ENCODE assay signal across 20 cellular contexts in the genomic region with DNA sequence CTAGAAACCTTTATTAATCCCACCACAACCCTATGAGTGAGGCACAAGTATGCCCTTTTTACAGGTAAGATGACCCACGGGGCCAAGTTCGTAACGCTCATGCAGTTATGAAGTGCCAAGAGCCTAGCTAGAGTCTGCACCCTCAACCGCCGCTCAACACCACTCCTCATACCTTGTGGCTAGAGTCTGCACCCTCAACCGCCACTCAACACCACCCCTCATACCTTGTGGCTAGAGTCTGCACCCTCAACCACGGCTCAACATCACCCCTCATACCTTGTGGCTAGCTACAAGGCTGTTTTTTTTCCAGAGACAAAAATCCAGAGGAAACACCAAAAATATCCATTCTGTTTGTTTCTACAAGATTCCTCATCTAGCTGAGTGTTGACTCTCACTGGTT. TPM values are rescaled to one million over a fixed set of nuclear protein-coding genes. Genes with fewer than 3 reads are reported as not detected.
DNase-seq lines count a peak whose midpoint lies in the region; ATAC-seq, FAIRE-seq and TF ChIP-seq lines count a peak whose summit lies in the region.
"Had no signal": no experiment of that assay in that cellular context is flagged by ENCODE, and none has a peak within 500 bp of the region (broad histone marks: within the 10 kb centered on the region; RNA-seq: fewer than 3 reads in every experiment).

No MANE protein-coding gene starts in this region.

- no peak overlapping the region for H3K4me3 ChIP-seq in CD4-positive, alpha-beta memory T cell (ENCODE audit: low read length in 2 of 2)
- H3K4me3 ChIP-seq: gastrocnemius medialis, K562, tibial artery had no signal

- H3K27ac Mint-ChIP-seq in T-helper 1 cell treated with Interleukin-12 subunit alpha and Interleukin-12 subunit beta and Interleukin-4 antibody, amounts not matched to agents 30 μg/mL and 1 μg/mL, for 36 hours: peak overlapping the region; percentile 59
- H3K27ac Mint-ChIP-seq in CD4-positive, alpha-beta memory T cell: peak overlapping the region in 6 of 7 donors; percentile 14 to 92 (median 69)
- peak overlapping the region; percentile 18 for H3K27ac Mint-ChIP-seq in activated T-helper 1 cell treated with anti-CD3 and anti-CD28 coated beads, Interleukin-12 subunit alpha, Interleukin-12 subunit beta, Interleukin-2, Interleukin-4 antibody, amounts not matched to agents 30 ng/mL and 10 ng/mL and 1 ng/mL, durations not matched to agents 14 hours and 24 hours and 36 hours
- peak overlapping the region; percentile 48 for H3K27ac Mint-ChIP-seq in mesothelial cell of epicardium

- no peaks in the 10 kb centered on the region for H3K9me3 ChIP-seq in CD4-positive, alpha-beta memory T cell (ENCODE audit: control insufficient read depth in 1 of 2, low read length in 2 of 2)
- H3K9me3 ChIP-seq: gastrocnemius medialis, neutrophil, tibial artery had no signal

- POLR2A ChIA-PET in CD4-positive, alpha-beta memory T cell (lab: Charles Lee; ENCODE audit: partially characterized antibody): interaction anchor here (1.7 kb wide), 1 partner anchor 22 kb away, joined by 3 read pairs; no protein-coding TSS in a partner anchor

- peaks cover 53% of the 10 kb centered on the region for H3K4me1 Mint-ChIP-seq in T-helper 1 cell treated with Interleukin-12 subunit alpha and Interleukin-12 subunit beta and Interleukin-4 antibody, amounts not matched to agents 30 μg/mL and 1 μg/mL, for 36 hours (ENCODE audit: low read depth)
- H3K4me1 Mint-ChIP-seq in CD4-positive, alpha-beta memory T cell: peaks cover 51 to 86% (median 69%) of the 10 kb centered on the region in 4 donors
- peaks cover 58% of the 10 kb centered on the region for H3K4me1 Mint-ChIP-seq in activated T-helper 1 cell treated with anti-CD3 and anti-CD28 coated beads, Interleukin-12 subunit alpha, Interleukin-12 subunit beta, Interleukin-2, Interleukin-4 antibody, amounts not matched to agents 30 ng/mL and 10 ng/mL and 1 ng/mL, durations not matched to agents 14 hours and 24 hours and 36 hours (ENCODE audit: low read depth)
- peaks cover 23% of the 10 kb centered on the region for H3K4me1 Mint-ChIP-seq in mesothelial cell of epicardium

- peaks cover 69% of the 10 kb centered on the region for H3K4me1 ChIP-seq in CD4-positive, alpha-beta memory T cell (ENCODE audit: insufficient read depth, low read length)

- H3K9me3 Mint-ChIP-seq in T-helper 1 cell treated with Interleukin-12 subunit alpha and Interleukin-12 subunit beta and Interleukin-4 antibody, amounts not matched to agents 30 μg/mL and 1 μg/mL, for 36 hours: no peaks in the 10 kb centered on the region
- no peaks in the 10 kb centered on the region for H3K9me3 Mint-ChIP-seq in CD4-positive, alpha-beta memory T cell
- no peaks in the 10 kb centered on the region for H3K9me3 Mint-ChIP-seq in activated T-helper 1 cell treated with anti-CD3 and anti-CD28 coated beads, Interleukin-12 subunit alpha, Interleukin-12 subunit beta, Interleukin-2, Interleukin-4 antibody, amounts not matched to agents 30 ng/mL and 10 ng/mL and 1 ng/mL, durations not matched to agents 14 hours and 24 hours and 36 hours
- H3K9me3 Mint-ChIP-seq in mesothelial cell of epicardium: no peaks in the 10 kb centered on the region

- no peak for TF ChIP-seq CTCF in mesothelial cell of epicardium (IDR thresholded peaks at IDR 0.05; ENCODE audit: unreplicated experiment)

- peaks cover 7% of the 10 kb centered on the region for H3K36me3 ChIP-seq in CD4-positive, alpha-beta memory T cell (ENCODE audit: insufficient read depth, low read length)
- H3K36me3 ChIP-seq: gastrocnemius medialis had no signal

- H3K4me3 Mint-ChIP-seq in T-helper 1 cell treated with Interleukin-12 subunit alpha and Interleukin-12 subunit beta and Interleukin-4 antibody, amounts not matched to agents 30 μg/mL and 1 μg/mL, for 36 hours: peak overlapping the region; percentile 9
- H3K4me3 Mint-ChIP-seq in CD4-positive, alpha-beta memory T cell: peak overlapping the region in 4 of 8 donors; percentile 8 to 64 (median 49)
- no peak overlapping the region for H3K4me3 Mint-ChIP-seq in activated T-helper 1 cell treated with anti-CD3 and anti-CD28 coated beads, Interleukin-12 subunit alpha, Interleukin-12 subunit beta, Interleukin-2, Interleukin-4 antibody, amounts not matched to agents 30 ng/mL and 10 ng/mL and 1 ng/mL, durations not matched to agents 14 hours and 24 hours and 36 hours
- H3K4me3 Mint-ChIP-seq in mesothelial cell of epicardium: no peak overlapping the region

- no peak for ATAC-seq in GM18520 (IDR thresholded peaks at IDR 0.05; ENCODE audit: unreplicated experiment)
- ATAC-seq: gastrocnemius medialis, K562 had no signal

- CTCF ChIA-PET in CD4-positive, alpha-beta memory T cell (lab: Charles Lee; ENCODE audit: partially characterized antibody): interaction anchor here (2.6 kb wide), 1 partner anchor 20 kb away, joined by 8 read pairs; no protein-coding TSS in a partner anchor

- peaks cover 12% of the 10 kb centered on the region for H3K36me3 Mint-ChIP-seq in T-helper 1 cell treated with Interleukin-12 subunit alpha and Interleukin-12 subunit beta and Interleukin-4 antibody, amounts not matched to agents 30 μg/mL and 1 μg/mL, for 36 hours (ENCODE audit: low read depth)
- H3K36me3 Mint-ChIP-seq in CD4-positive, alpha-beta memory T cell: peaks cover 27 to 45% of the 10 kb centered on the region in 2 donors
- peaks cover 32% of the 10 kb centered on the region for H3K36me3 Mint-ChIP-seq in activated T-helper 1 cell treated with anti-CD3 and anti-CD28 coated beads, Interleukin-12 subunit alpha, Interleukin-12 subunit beta, Interleukin-2, Interleukin-4 antibody, amounts not matched to agents 30 ng/mL and 10 ng/mL and 1 ng/mL, durations not matched to agents 14 hours and 24 hours and 36 hours (ENCODE audit: low read depth)
- H3K36me3 Mint-ChIP-seq in mesothelial cell of epicardium: peaks cover 15% of the 10 kb centered on the region

- H3K27me3 Mint-ChIP-seq in T-helper 1 cell treated with Interleukin-12 subunit alpha and Interleukin-12 subunit beta and Interleukin-4 antibody, amounts not matched to agents 30 μg/mL and 1 μg/mL, for 36 hours (ENCODE audit: low read depth): no peaks in the 10 kb centered on the region
- H3K27me3 Mint-ChIP-seq in CD4-positive, alpha-beta memory T cell: no peaks in the 10 kb centered on the region
- no peaks in the 10 kb centered on the region for H3K27me3 Mint-ChIP-seq in activated T-helper 1 cell treated with anti-CD3 and anti-CD28 coated beads, Interleukin-12 subunit alpha, Interleukin-12 subunit beta, Interleukin-2, Interleukin-4 antibody, amounts not matched to agents 30 ng/mL and 10 ng/mL and 1 ng/mL, durations not matched to agents 14 hours and 24 hours and 36 hours (ENCODE audit: insufficient read depth)
- no peaks in the 10 kb centered on the region for H3K27me3 Mint-ChIP-seq in mesothelial cell of epicardium (ENCODE audit: low read depth)

- intact Hi-C loops in CD4-positive, alpha-beta memory T cell (cut with micrococcal nuclease): no loop called here
- intact Hi-C loops in activated T-helper 1 cell treated with anti-CD3 and anti-CD28 coated beads, Interleukin-12 subunit alpha, Interleukin-12 subunit beta, Interleukin-2, Interleukin-4 antibody, amounts not matched to agents 30 ng/mL and 10 ng/mL and 1 ng/mL, durations not matched to agents 14 hours and 24 hours and 36 hours (cut with micrococcal nuclease): loop anchor here (10.0 kb wide), 1 partner anchor 189 kb away; a partner anchor contains a TSS

- no peaks in the 10 kb centered on the region for H3K27me3 ChIP-seq in CD4-positive, alpha-beta memory T cell (ENCODE audit: insufficient read depth, low read length)
- H3K27me3 ChIP-seq: gastrocnemius medialis, neutrophil, tibial artery had no signal

- DNase-seq in T-helper 1 cell (no peak), mesothelial cell of epicardium (ENCODE audit: low spot score in 2 of 2, unreplicated experiment in 2 of 2) (no peak), C1 segment of cervical spinal cord (lab: John Stamatoyannopoulos, UW) (no peak), RCC 7860 (ENCODE audit: low spot score) (no peak)
- no peak for DNase-seq in CD4-positive, alpha-beta memory T cell
- no peak for DNase-seq in activated T-helper 1 cell treated with anti-CD3 and anti-CD28 coated beads, Interleukin-12 subunit alpha, Interleukin-12 subunit beta, Interleukin-2, Interleukin-4 antibody, amounts not matched to agents 30 ng/mL and 10 ng/mL and 1 ng/mL, durations not matched to agents 14 hours and 24 hours and 36 hours (ENCODE audit: low spot score)
- DNase-seq: 8988T; activated CD8-positive, alpha-beta memory T cell treated with anti-CD3 and anti-CD28 coated beads for 24 hours; activated naive CD4-positive, alpha-beta T cell treated with anti-CD3 and anti-CD28 coated beads, Interleukin-2, amount 50 U/mL, for 16 hours; erythroblast; gastrocnemius medialis; H7; NCI-H2029 treated with DMSO at 0.1 percent for 48 hours; NCI-H446; stimulated activated CD4-positive, alpha-beta T cell treated with anti-CD3 and anti-CD28 coated beads, Interleukin-12 subunit alpha, Interleukin-12 subunit beta, amount 100 ng/mL, for 4 hours; tibial artery had no signal

- H3K27ac ChIP-seq in CD4-positive, alpha-beta memory T cell (ENCODE audit: low read depth, low read length): no peak overlapping the region
- H3K27ac ChIP-seq: gastrocnemius medialis, tibial artery had no signal

- no peak for FAIRE-seq in RCC 7860 (lab: Jason Lieb, UNC)
- FAIRE-seq: K562 had no signal

RNA-seq across cellular contexts. Expression of a gene that starts 4.6 kb away (rescaled TPM):
- 10 to 100 TPM; 72.6 to 76.1 TPM for total RNA-seq in CD4-positive, alpha-beta memory T cell
- 100 to 1,000 TPM; 213 to 224 TPM for polyA plus RNA-seq in CD4-positive, alpha-beta memory T cell
- total RNA-seq in activated T-helper 1 cell treated with anti-CD3 and anti-CD28 coated beads, Interleukin-12 subunit alpha, Interleukin-12 subunit beta, Interleukin-2, Interleukin-4 antibody, amounts not matched to agents 30 ng/mL and 10 ng/mL and 1 ng/mL, durations not matched to agents 14 hours and 24 hours and 36 hours: 190 and 198 TPM in 2 replicates
- 77.2 to 79.9 TPM (median 79.5 TPM) in 3 replicates for total RNA-seq in mesothelial cell of epicardium

RNA-seq across cellular contexts. Expression of a gene that starts 19.4 kb away (rescaled TPM):
- total RNA-seq in CD4-positive, alpha-beta memory T cell: 10 to 100 TPM; 30.7 to 34.8 TPM
- polyA plus RNA-seq in CD4-positive, alpha-beta memory T cell: 10 to 100 TPM; 12.7 to 18.2 TPM
- 9.0 and 10.0 TPM in 2 replicates for total RNA-seq in activated T-helper 1 cell treated with anti-CD3 and anti-CD28 coated beads, Interleukin-12 subunit alpha, Interleukin-12 subunit beta, Interleukin-2, Interleukin-4 antibody, amounts not matched to agents 30 ng/mL and 10 ng/mL and 1 ng/mL, durations not matched to agents 14 hours and 24 hours and 36 hours
- 31.8 to 35.4 TPM (median 33.9 TPM) in 3 replicates for total RNA-seq in mesothelial cell of epicardium
- total RNA-seq: K562 had no signal

RNA-seq across cellular contexts. Expression of a gene that starts 32.3 kb away (rescaled TPM):
- 10 to 100 TPM; 26.0 to 26.4 TPM for total RNA-seq in CD4-positive, alpha-beta memory T cell
- polyA plus RNA-seq in CD4-positive, alpha-beta memory T cell: 10 to 100 TPM; 15.7 to 21.3 TPM
- 49.2 and 54.6 TPM in 2 replicates for total RNA-seq in activated T-helper 1 cell treated with anti-CD3 and anti-CD28 coated beads, Interleukin-12 subunit alpha, Interleukin-12 subunit beta, Interleukin-2, Interleukin-4 antibody, amounts not matched to agents 30 ng/mL and 10 ng/mL and 1 ng/mL, durations not matched to agents 14 hours and 24 hours and 36 hours
- 33.5 to 34.6 TPM (median 34.4 TPM) in 3 replicates for total RNA-seq in mesothelial cell of epicardium

RNA-seq across cellular contexts. Expression of a gene that starts 50.4 kb away (rescaled TPM):
- total RNA-seq in CD4-positive, alpha-beta memory T cell: 10 to 100 TPM; 14.5 to 14.9 TPM
- polyA plus RNA-seq in CD4-positive, alpha-beta memory T cell: 1 to 10 TPM; 8.8 to 9.4 TPM
- 48.5 and 50.3 TPM in 2 replicates for total RNA-seq in activated T-helper 1 cell treated with anti-CD3 and anti-CD28 coated beads, Interleukin-12 subunit alpha, Interleukin-12 subunit beta, Interleukin-2, Interleukin-4 antibody, amounts not matched to agents 30 ng/mL and 10 ng/mL and 1 ng/mL, durations not matched to agents 14 hours and 24 hours and 36 hours
- total RNA-seq in mesothelial cell of epicardium: 35.3 to 38.3 TPM (median 37.5 TPM) in 3 replicates

Comparison
In these comparisons a context has a peak if more than half of its experiments do, and no peak if none do; other contexts are left out.
1. H3K27ac Mint-ChIP-seq: peak in every context shown above with its lines; median percentile 69 in CD4-positive, alpha-beta memory T cell; 59 in T-helper 1 cell treated with Interleukin-12 subunit alpha and Interleukin-12 subunit beta and Interleukin-4 antibody, amounts not matched to agents 30 μg/mL and 1 μg/mL, for 36 hours; 48 in mesothelial cell of epicardium; 18 in activated T-helper 1 cell treated with anti-CD3 and anti-CD28 coated beads, Interleukin-12 subunit alpha, Interleukin-12 subunit beta, Interleukin-2, Interleukin-4 antibody, amounts not matched to agents 30 ng/mL and 10 ng/mL and 1 ng/mL, durations not matched to agents 14 hours and 24 hours and 36 hours.